2 cellular contexts compared by ENCODE assay signal in the genomic region with DNA sequence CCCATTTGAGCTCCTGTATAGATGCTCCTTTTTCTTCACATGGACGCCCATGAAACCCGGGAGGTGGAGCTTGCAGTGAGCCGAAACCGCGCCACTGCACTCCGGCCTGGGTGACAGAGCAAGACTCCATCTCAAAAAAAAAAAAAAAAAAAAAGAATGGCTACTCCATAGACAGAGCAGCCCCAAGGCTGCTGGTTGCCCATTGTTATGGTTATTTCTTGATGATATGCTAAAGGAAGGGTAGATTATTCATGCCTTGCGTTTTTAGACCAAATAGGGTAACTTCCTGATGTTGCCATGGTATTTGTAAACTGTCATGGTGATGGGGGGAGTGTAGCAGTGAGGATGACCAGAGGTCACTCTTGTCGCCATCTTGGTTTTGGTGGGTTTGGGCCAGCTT.
A peak's percentile ranks its signal among the peaks of the same experiment; 100 is the strongest.
TF ChIP-seq lines count a peak whose summit lies in the region.

No MANE protein-coding gene starts in this region.

TF ChIP-seq in K562, 482 proteins besides CTCF, POLR2A, EP300 and RAD21:
- TF ChIP-seq RFX1 (IDR thresholded peaks at IDR 0.05), result peak; percentile 59
TF ChIP-seq in K562: peak in this region for 1; not testable (repeated sequence) for 481.

TF ChIP-seq in H1, 55 proteins besides CTCF, POLR2A, EP300 and RAD21:
- TF ChIP-seq YY1 (IDR thresholded peaks at IDR 0.05; ENCODE audit: low read depth, low read length) (peak; percentile 68; the same call in 1 of the 2 replicates), SRF (IDR thresholded peaks at IDR 0.05; ENCODE audit: low read depth, low read length) (peak; percentile 30; the same call in 1 of the 2 replicates)
